1 cellular context compared by ENCODE assay signal in the genomic region with DNA sequence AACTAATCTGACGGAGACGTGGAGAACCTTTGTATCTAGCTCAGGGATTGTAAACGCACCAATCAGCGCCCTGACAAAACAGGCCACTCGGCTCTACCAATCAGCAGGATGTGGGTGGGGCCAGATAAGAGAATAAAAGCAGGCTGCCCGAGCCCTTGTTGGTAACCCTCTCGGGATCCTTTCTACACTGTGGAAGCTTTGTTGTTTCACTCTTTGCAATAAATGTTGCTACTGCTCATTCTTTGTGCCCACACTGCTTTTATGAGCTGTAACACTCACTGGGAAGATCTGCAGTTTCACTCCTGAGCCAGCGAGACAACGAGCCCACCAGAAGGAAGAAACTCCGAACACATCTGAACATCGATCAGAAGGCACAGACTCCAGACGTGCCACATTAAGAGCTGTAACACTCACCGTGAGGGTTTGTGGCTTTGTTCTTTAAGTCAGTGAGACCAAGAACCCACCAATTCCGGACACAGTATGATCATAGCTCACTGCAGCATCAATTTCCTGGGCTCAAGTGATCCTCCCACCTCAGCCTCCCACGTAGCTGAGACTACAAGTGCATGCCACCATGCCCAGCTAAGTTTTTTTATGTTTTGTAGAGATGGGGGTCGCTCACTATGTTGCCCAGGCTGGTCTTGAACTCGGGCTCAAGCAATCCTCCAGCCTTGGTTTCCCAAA.
TF ChIP-seq lines count a peak whose summit lies in the region.

No MANE protein-coding gene starts in this region.

TF ChIP-seq in WTC11, 78 proteins besides CTCF, POLR2A, EP300 and RAD21:
- 0 out of 2 replicates have a peak, but pooled peaks have one; percentile 30 for TF ChIP-seq NFYB (CRISPR knock-in tag; conservative IDR thresholded peaks at IDR 0.05; ENCODE audit: low read depth)
